In the genomic region with DNA sequence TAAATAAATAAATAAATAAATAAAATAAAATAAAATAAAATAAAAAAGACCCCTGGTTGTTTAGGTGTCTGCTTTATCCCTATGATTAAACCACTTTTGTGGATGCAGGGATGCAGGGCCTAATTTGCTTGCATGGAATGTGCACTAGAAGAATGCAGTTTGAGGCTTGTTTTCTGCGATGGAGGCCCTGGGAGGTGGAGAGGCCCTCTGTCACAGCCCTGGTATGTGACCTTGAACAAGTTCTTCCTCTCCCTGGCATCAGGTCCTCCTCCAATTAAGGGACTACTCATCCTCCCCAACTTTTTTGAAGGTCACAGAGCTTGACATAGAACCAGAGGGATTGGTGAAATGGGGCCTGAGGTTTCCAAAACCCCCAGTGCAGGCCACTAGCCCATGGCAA, we compare ENCODE assay signal across 25 cellular contexts. TPM values are rescaled to one million over a fixed set of nuclear protein-coding genes. Genes with fewer than 3 reads are reported as not detected.
"Had no signal": no experiment of that assay in that cellular context is flagged by ENCODE, and none has a peak within 500 bp of the region (broad histone marks: within the 10 kb centered on the region; RNA-seq: fewer than 3 reads in every experiment).

No MANE protein-coding gene starts in this region.

- H3K9me3 Mint-ChIP-seq: activated CD4-positive, alpha-beta memory T cell treated with anti-CD3 and anti-CD28 coated beads, Interleukin-2, amount 10 ng/mL, durations not matched to agents 7 days and 5 days; activated CD4-positive, alpha-beta T cell treated with anti-CD3 and anti-CD28 coated beads, Interleukin-2, amount 10 ng/mL, durations not matched to agents 24 days and 14 days; activated naive CD4-positive, alpha-beta T cell treated with anti-CD3 and anti-CD28 coated beads for 36 hours; activated naive CD8-positive, alpha-beta T cell treated with anti-CD3 and anti-CD28 coated beads, Interleukin-2, amount 10 ng/mL, durations not matched to agents 7 days and 5 days; activated T-cell treated with anti-CD3 and anti-CD28 coated beads, Interleukin-2, amount 50 U/mL, for 72 hours; central memory CD8-positive, alpha-beta T cell; effector memory CD8-positive, alpha-beta T cell; natural killer cell treated with Interleukin-12 subunit alpha and Interleukin-12 subunit beta and Interleukin-15 and Interleukin-18, amount 100 ng/mL, for 72 hours; stimulated activated naive B cell treated with anti-CD40 and anti-IgM and Interleukin-4, amounts not matched to agents 10 μg/mL and 1 μg/mL and 100 μg/mL, for 72 hours had no signal

- H3K36me3 Mint-ChIP-seq: activated naive CD8-positive, alpha-beta T cell treated with anti-CD3 and anti-CD28 coated beads, Interleukin-2, amount 10 ng/mL, durations not matched to agents 7 days and 5 days; natural killer cell treated with Interleukin-12 subunit alpha and Interleukin-12 subunit beta and Interleukin-15 and Interleukin-18, amount 100 ng/mL, for 72 hours; stimulated activated naive B cell treated with anti-CD40 and anti-IgM and Interleukin-4, amounts not matched to agents 10 μg/mL and 1 μg/mL and 100 μg/mL, for 72 hours had no signal

- H3K27me3 Mint-ChIP-seq: activated CD4-positive, alpha-beta T cell treated with anti-CD3 and anti-CD28 coated beads, Interleukin-2, amount 10 ng/mL, durations not matched to agents 24 days and 14 days; activated naive CD8-positive, alpha-beta T cell treated with anti-CD3 and anti-CD28 coated beads, Interleukin-2, amount 10 ng/mL, durations not matched to agents 7 days and 5 days; central memory CD8-positive, alpha-beta T cell; natural killer cell treated with Interleukin-12 subunit alpha and Interleukin-12 subunit beta and Interleukin-15 and Interleukin-18, amount 100 ng/mL, for 72 hours had no signal

- H3K27ac Mint-ChIP-seq: activated CD4-positive, alpha-beta memory T cell treated with anti-CD3 and anti-CD28 coated beads, Interleukin-2, amount 10 ng/mL, durations not matched to agents 7 days and 5 days; activated CD4-positive, alpha-beta T cell treated with anti-CD3 and anti-CD28 coated beads, Interleukin-2, amount 10 ng/mL, durations not matched to agents 24 days and 14 days; activated naive CD4-positive, alpha-beta T cell treated with anti-CD3 and anti-CD28 coated beads for 36 hours; activated naive CD8-positive, alpha-beta T cell treated with anti-CD3 and anti-CD28 coated beads, Interleukin-2, amount 10 ng/mL, durations not matched to agents 7 days and 5 days; activated T-cell treated with anti-CD3 and anti-CD28 coated beads, Interleukin-2, amount 50 U/mL, for 72 hours; effector memory CD8-positive, alpha-beta T cell; natural killer cell treated with Interleukin-12 subunit alpha and Interleukin-12 subunit beta and Interleukin-15 and Interleukin-18, amount 100 ng/mL, for 72 hours; stimulated activated naive B cell treated with anti-CD40 and anti-IgM and Interleukin-4, amounts not matched to agents 10 μg/mL and 1 μg/mL and 100 μg/mL, for 72 hours had no signal

- H3K4me3 ChIP-seq: esophagus muscularis mucosa, gastroesophageal sphincter, pancreas, sigmoid colon, smooth muscle cell, transverse colon had no signal

- H3K4me3 Mint-ChIP-seq: activated CD4-positive, alpha-beta memory T cell treated with anti-CD3 and anti-CD28 coated beads, Interleukin-2, amount 10 ng/mL, durations not matched to agents 7 days and 5 days; activated CD4-positive, alpha-beta T cell treated with anti-CD3 and anti-CD28 coated beads, Interleukin-2, amount 10 ng/mL, durations not matched to agents 24 days and 14 days; activated naive CD4-positive, alpha-beta T cell treated with anti-CD3 and anti-CD28 coated beads for 36 hours; activated naive CD8-positive, alpha-beta T cell treated with anti-CD3 and anti-CD28 coated beads, Interleukin-2, amount 10 ng/mL, durations not matched to agents 7 days and 5 days; activated T-cell treated with anti-CD3 and anti-CD28 coated beads, Interleukin-2, amount 50 U/mL, for 72 hours; central memory CD8-positive, alpha-beta T cell; effector memory CD8-positive, alpha-beta T cell; natural killer cell treated with Interleukin-12 subunit alpha and Interleukin-12 subunit beta and Interleukin-15 and Interleukin-18, amount 100 ng/mL, for 72 hours; stimulated activated naive B cell treated with anti-CD40 and anti-IgM and Interleukin-4, amounts not matched to agents 10 μg/mL and 1 μg/mL and 100 μg/mL, for 72 hours had no signal

- DNase-seq: activated CD4-positive, alpha-beta memory T cell treated with anti-CD3 and anti-CD28 coated beads, Interleukin-2, amount 10 ng/mL, durations not matched to agents 7 days and 5 days; activated CD4-positive, alpha-beta T cell treated with anti-CD3 and anti-CD28 coated beads, Interleukin-2, amount 10 ng/mL, durations not matched to agents 24 days and 14 days; activated effector memory CD4-positive, alpha-beta T cell treated with Interleukin-2 at 50 U/mL for 16 hours; activated naive CD4-positive, alpha-beta T cell treated with anti-CD3 and anti-CD28 coated beads for 36 hours; activated naive CD8-positive, alpha-beta T cell treated with anti-CD3 and anti-CD28 coated beads, Interleukin-2, amount 10 ng/mL, durations not matched to agents 7 days and 5 days; activated T-cell treated with anti-CD3 and anti-CD28 coated beads, Interleukin-2, amount 50 U/mL, for 72 hours; anterior cingulate cortex; effector memory CD8-positive, alpha-beta T cell; kidney; midbrain; pancreas; sigmoid colon; stimulated activated CD4-positive, alpha-beta T cell treated with anti-CD3 and anti-CD28 coated beads, Interleukin-15, amount 100 ng/mL, for 24 hours; stimulated activated naive B cell treated with anti-CD40 and anti-IgM and Interleukin-4, amounts not matched to agents 10 μg/mL and 1 μg/mL and 100 μg/mL, for 72 hours; transverse colon had no signal

- H3K4me1 Mint-ChIP-seq: activated CD4-positive, alpha-beta memory T cell treated with anti-CD3 and anti-CD28 coated beads, Interleukin-2, amount 10 ng/mL, durations not matched to agents 7 days and 5 days; activated CD4-positive, alpha-beta T cell treated with anti-CD3 and anti-CD28 coated beads, Interleukin-2, amount 10 ng/mL, durations not matched to agents 24 days and 14 days; activated naive CD8-positive, alpha-beta T cell treated with anti-CD3 and anti-CD28 coated beads, Interleukin-2, amount 10 ng/mL, durations not matched to agents 7 days and 5 days; central memory CD8-positive, alpha-beta T cell; stimulated activated naive B cell treated with anti-CD40 and anti-IgM and Interleukin-4, amounts not matched to agents 10 μg/mL and 1 μg/mL and 100 μg/mL, for 72 hours had no signal

- ATAC-seq: activated CD4-positive, CD25-positive, alpha-beta regulatory T cell treated with anti-CD3 and anti-CD28 coated beads, Interleukin-2, amount 50 U/mL, for 24 hours; activated T-cell treated with anti-CD3 and anti-CD28 coated beads, Interleukin-2, amount 50 U/mL, for 72 hours; effector memory CD8-positive, alpha-beta T cell; gastroesophageal sphincter; natural killer cell treated with Interleukin-12 subunit alpha and Interleukin-12 subunit beta and Interleukin-15 and Interleukin-18, amount 100 ng/mL, for 72 hours; pancreas; stimulated activated naive B cell treated with anti-CD40 and anti-IgM and Interleukin-4, amounts not matched to agents 10 μg/mL and 1 μg/mL and 100 μg/mL, for 72 hours had no signal

RNA-seq across cellular contexts. Expression of gene KCNJ4, which starts 22.7 kb away (rescaled TPM):
- total RNA-seq: activated CD4-positive, alpha-beta memory T cell treated with anti-CD3 and anti-CD28 coated beads, Interleukin-2, amount 10 ng/mL, durations not matched to agents 7 days and 5 days; activated CD4-positive, alpha-beta T cell treated with anti-CD3 and anti-CD28 coated beads, Interleukin-2, amount 10 ng/mL, durations not matched to agents 24 days and 14 days; activated naive CD4-positive, alpha-beta T cell treated with anti-CD3 and anti-CD28 coated beads for 36 hours; activated naive CD8-positive, alpha-beta T cell treated with anti-CD3 and anti-CD28 coated beads, Interleukin-2, amount 10 ng/mL, durations not matched to agents 7 days and 5 days; activated T-cell treated with anti-CD3 and anti-CD28 coated beads, Interleukin-2, amount 50 U/mL, for 72 hours; dermis microvascular lymphatic vessel endothelial cell; endothelial cell of umbilical vein; esophagus muscularis mucosa; gastroesophageal sphincter; natural killer cell treated with Interleukin-12 subunit alpha and Interleukin-12 subunit beta and Interleukin-15 and Interleukin-18, amount 100 ng/mL, for 72 hours; pancreas; pulmonary artery endothelial cell; sigmoid colon; smooth muscle cell; T-helper 2 cell treated with Interferon-gamma antibody and Interleukin-4, amounts not matched to agents 100 ng/mL and 5 ng/mL, for 36 hours; transverse colon had no signal
